ENCODE assay signal across 1 cellular context in the genomic region with DNA sequence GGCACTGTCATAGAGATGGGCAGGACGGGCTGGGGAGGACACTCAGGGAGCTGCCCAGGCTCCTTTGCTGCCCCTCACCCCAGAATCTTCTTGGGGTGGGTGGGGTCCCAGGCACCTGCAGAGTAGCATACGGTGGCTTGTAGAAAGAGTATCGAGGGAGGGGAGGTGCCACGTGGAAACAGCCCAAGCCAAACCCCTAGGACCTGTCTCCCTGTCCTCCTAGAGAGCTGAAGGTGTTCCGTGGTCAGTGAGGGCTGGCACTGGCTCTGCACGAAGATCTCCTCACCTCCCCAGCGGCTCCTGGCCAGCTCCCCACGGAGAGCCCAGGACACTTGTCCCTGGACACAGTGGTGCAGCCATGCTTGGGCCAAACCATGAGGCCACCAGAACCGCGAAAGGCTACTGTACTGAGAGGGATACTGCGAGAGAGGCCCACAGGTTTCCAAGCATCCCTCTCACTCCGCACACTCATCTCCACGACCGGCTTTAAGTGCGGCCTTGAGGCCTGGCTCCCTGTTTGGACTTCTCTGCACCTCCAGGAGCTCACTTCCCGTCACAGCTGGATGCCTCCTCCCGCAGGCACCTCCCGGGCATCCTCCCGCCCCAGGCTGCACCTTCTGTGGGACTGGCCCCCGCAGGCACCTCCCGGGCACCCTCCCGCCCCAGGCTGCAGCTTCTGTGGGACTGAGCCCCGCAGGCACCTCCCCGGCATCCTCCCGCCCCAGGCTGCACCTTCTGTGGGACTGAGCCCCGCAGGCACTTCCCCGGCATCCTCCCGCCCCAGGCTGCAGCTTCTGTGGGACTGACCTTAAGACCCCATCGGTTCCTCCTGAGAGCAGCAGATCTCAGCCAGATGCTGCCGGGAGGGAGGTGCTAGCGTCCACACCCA.
TF ChIP-seq lines count a peak whose summit lies in the region.

No MANE protein-coding gene starts in this region.

TF ChIP-seq in GM23338, 12 proteins besides CTCF, POLR2A, EP300 and RAD21 (continued from another document):
- TF ChIP-seq CREB1 (CRISPR knock-in tag; IDR thresholded peaks at IDR 0.05; ENCODE audit: low read depth) (no peak), ZNF331 (CRISPR knock-in tag; IDR thresholded peaks at IDR 0.05; ENCODE audit: low read depth) (no peak), EZH2 (IDR thresholded peaks at IDR 0.05; ENCODE audit: low read depth, unreplicated experiment) (no peak), ZNF114 (CRISPR knock-in tag; IDR thresholded peaks at IDR 0.05) (no peak), EZH2phosphoT487 (IDR thresholded peaks at IDR 0.05; ENCODE audit: unreplicated experiment) (no peak), STAT1 (IDR thresholded peaks at IDR 0.05; ENCODE audit: unreplicated experiment) (no peak), JUNB (IDR thresholded peaks at IDR 0.05; ENCODE audit: unreplicated experiment) (no peak), REST (IDR thresholded peaks at IDR 0.05; ENCODE audit: unreplicated experiment) (no peak), NANOG (IDR thresholded peaks at IDR 0.05; ENCODE audit: borderline replicate concordance) (no peak)
- TF ChIP-seq, protein P1, sequence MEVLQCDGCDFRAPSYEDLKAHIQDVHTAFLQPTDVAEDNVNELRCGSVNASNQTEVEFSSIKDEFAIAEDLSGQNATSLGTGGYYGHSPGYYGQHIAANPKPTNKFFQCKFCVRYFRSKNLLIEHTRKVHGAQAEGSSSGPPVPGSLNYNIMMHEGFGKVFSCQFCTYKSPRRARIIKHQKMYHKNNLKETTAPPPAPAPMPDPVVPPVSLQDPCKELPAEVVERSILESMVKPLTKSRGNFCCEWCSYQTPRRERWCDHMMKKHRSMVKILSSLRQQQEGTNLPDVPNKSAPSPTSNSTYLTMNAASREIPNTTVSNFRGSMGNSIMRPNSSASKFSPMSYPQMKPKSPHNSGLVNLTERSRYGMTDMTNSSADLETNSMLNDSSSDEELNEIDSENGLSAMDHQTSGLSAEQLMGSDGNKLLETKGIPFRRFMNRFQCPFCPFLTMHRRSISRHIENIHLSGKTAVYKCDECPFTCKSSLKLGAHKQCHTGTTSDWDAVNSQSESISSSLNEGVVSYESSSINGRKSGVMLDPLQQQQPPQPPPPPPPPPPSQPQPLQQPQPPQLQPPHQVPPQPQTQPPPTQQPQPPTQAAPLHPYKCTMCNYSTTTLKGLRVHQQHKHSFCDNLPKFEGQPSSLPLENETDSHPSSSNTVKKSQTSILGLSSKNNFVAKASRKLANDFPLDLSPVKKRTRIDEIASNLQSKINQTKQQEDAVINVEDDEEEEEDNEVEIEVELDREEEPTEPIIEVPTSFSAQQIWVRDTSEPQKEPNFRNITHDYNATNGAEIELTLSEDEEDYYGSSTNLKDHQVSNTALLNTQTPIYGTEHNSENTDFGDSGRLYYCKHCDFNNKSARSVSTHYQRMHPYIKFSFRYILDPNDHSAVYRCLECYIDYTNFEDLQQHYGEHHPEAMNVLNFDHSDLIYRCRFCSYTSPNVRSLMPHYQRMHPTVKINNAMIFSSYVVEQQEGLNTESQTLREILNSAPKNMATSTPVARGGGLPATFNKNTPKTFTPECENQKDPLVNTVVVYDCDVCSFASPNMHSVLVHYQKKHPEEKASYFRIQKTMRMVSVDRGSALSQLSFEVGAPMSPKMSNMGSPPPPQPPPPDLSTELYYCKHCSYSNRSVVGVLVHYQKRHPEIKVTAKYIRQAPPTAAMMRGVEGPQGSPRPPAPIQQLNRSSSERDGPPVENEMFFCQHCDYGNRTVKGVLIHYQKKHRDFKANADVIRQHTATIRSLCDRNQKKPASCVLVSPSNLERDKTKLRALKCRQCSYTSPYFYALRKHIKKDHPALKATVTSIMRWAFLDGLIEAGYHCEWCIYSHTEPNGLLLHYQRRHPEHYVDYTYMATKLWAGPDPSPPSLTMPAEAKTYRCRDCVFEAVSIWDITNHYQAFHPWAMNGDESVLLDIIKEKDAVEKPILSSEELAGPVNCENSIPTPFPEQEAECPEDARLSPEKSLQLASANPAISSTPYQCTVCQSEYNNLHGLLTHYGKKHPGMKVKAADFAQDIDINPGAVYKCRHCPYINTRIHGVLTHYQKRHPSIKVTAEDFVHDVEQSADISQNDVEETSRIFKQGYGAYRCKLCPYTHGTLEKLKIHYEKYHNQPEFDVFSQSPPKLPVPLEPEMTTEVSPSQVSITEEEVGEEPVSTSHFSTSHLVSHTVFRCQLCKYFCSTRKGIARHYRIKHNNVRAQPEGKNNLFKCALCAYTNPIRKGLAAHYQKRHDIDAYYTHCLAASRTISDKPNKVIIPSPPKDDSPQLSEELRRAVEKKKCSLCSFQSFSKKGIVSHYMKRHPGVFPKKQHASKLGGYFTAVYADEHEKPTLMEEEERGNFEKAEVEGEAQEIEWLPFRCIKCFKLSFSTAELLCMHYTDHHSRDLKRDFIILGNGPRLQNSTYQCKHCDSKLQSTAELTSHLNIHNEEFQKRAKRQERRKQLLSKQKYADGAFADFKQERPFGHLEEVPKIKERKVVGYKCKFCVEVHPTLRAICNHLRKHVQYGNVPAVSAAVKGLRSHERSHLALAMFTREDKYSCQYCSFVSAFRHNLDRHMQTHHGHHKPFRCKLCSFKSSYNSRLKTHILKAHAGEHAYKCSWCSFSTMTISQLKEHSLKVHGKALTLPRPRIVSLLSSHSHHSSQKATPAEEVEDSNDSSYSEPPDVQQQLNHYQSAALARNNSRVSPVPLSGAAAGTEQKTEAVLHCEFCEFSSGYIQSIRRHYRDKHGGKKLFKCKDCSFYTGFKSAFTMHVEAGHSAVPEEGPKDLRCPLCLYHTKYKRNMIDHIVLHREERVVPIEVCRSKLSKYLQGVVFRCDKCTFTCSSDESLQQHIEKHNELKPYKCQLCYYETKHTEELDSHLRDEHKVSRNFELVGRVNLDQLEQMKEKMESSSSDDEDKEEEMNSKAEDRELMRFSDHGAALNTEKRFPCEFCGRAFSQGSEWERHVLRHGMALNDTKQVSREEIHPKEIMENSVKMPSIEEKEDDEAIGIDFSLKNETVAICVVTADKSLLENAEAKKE (CRISPR knock-in tag; IDR thresholded peaks at IDR 0.05), result no peak
- TF ChIP-seq, protein P2, sequence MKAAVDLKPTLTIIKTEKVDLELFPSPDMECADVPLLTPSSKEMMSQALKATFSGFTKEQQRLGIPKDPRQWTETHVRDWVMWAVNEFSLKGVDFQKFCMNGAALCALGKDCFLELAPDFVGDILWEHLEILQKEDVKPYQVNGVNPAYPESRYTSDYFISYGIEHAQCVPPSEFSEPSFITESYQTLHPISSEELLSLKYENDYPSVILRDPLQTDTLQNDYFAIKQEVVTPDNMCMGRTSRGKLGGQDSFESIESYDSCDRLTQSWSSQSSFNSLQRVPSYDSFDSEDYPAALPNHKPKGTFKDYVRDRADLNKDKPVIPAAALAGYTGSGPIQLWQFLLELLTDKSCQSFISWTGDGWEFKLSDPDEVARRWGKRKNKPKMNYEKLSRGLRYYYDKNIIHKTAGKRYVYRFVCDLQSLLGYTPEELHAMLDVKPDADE (IDR thresholded peaks at IDR 0.05), result no peak
